24 cellular contexts compared by ENCODE assay signal in the genomic region with DNA sequence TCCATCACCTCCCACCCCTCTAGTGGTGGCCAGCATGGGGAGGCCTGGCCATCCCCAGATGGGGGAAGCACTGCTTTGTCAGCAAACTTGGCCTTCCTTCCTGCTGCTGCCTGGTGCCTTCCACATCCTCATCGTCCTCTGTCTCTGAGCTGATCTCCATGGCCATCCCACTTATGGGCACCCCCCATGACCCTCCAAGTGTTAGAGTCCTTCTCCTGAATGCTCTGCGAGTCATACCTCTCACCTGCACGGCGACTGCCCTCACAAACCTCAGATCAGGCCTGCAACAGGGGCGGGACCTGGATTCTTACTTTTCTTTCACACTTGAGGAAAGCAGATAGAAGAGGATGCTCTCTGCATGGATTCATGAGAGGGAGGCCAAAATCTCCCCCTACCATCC. TPM values are rescaled to one million over a fixed set of nuclear protein-coding genes. Genes with fewer than 3 reads are reported as not detected.
"Had no signal": no experiment of that assay in that cellular context is flagged by ENCODE, and none has a peak within 500 bp of the region (broad histone marks: within the 10 kb centered on the region; RNA-seq: fewer than 3 reads in every experiment).

No MANE protein-coding gene starts in this region.

- H3K9me3 Mint-ChIP-seq: activated CD4-positive, alpha-beta memory T cell treated with anti-CD3 and anti-CD28 coated beads for 36 hours; activated naive CD8-positive, alpha-beta T cell treated with anti-CD3 and anti-CD28 coated beads for 36 hours; activated T-helper 1 cell treated with anti-CD3 and anti-CD28 coated beads, Interleukin-12 subunit alpha, Interleukin-12 subunit beta, Interleukin-2, Interleukin-4 antibody, amounts not matched to agents 30 ng/mL and 10 ng/mL and 1 ng/mL, durations not matched to agents 14 hours and 24 hours and 36 hours; dendritic cell treated with granulocyte-macrophage colony-stimulating factor and Interleukin-4, amounts not matched to agents 40 ng/mL and 50 ng/mL, for 4 days; natural killer cell; stimulated activated naive CD8-positive, alpha-beta T cell treated with anti-CD3 and anti-CD28 coated beads, Interleukin-15, Interleukin-2, amounts not matched to agents 100 ng/mL and 50 ng/mL, for 24 hours; T-helper 2 cell treated with Interferon-gamma antibody and Interleukin-4, amounts not matched to agents 5 μg/mL and 100 μg/mL, for 36 hours; WTC11 had no signal

- H3K79me2 ChIP-seq: parathyroid adenoma had no signal

- DNase-seq: activated CD4-positive, alpha-beta memory T cell treated with anti-CD3 and anti-CD28 coated beads for 36 hours; activated CD4-positive, alpha-beta T cell treated with anti-CD3 and anti-CD28 coated beads for 4 hours; activated gamma-delta T cell treated with Interleukin-2 at 50 U/mL for 16 hours; activated naive CD8-positive, alpha-beta T cell treated with anti-CD3 and anti-CD28 coated beads for 36 hours; activated T-cell treated with anti-CD3 and anti-CD28 coated beads for 4 hours; amygdala; effector CD8-positive, alpha-beta T cell; heart right ventricle; natural killer cell; spleen; trophoblast cell had no signal

- H3K4me3 ChIP-seq: cardiac muscle cell, heart right ventricle, spleen, suprapubic skin, vagina had no signal

- H3K4me3 Mint-ChIP-seq: activated CD4-positive, alpha-beta memory T cell treated with anti-CD3 and anti-CD28 coated beads for 36 hours; activated naive CD8-positive, alpha-beta T cell treated with anti-CD3 and anti-CD28 coated beads for 36 hours; activated T-helper 1 cell treated with anti-CD3 and anti-CD28 coated beads, Interleukin-12 subunit alpha, Interleukin-12 subunit beta, Interleukin-2, Interleukin-4 antibody, amounts not matched to agents 30 ng/mL and 10 ng/mL and 1 ng/mL, durations not matched to agents 14 hours and 24 hours and 36 hours; dendritic cell treated with granulocyte-macrophage colony-stimulating factor and Interleukin-4, amounts not matched to agents 40 ng/mL and 50 ng/mL, for 4 days; natural killer cell; stimulated activated naive CD8-positive, alpha-beta T cell treated with anti-CD3 and anti-CD28 coated beads, Interleukin-15, Interleukin-2, amounts not matched to agents 100 ng/mL and 50 ng/mL, for 24 hours; T-helper 2 cell treated with Interferon-gamma antibody and Interleukin-4, amounts not matched to agents 5 μg/mL and 100 μg/mL, for 36 hours; WTC11 had no signal

- H3K36me3 ChIP-seq: cardiac muscle cell, heart right ventricle, suprapubic skin, vagina had no signal

- H3K27me3 ChIP-seq: cardiac muscle cell, spleen, suprapubic skin, vagina had no signal

- H3K9me3 ChIP-seq: heart right ventricle, spleen, suprapubic skin, vagina had no signal

- H3K27ac ChIP-seq: cardiac muscle cell, heart right ventricle, parathyroid adenoma, suprapubic skin, vagina had no signal

- H3K4me1 Mint-ChIP-seq: activated naive CD8-positive, alpha-beta T cell treated with anti-CD3 and anti-CD28 coated beads for 36 hours; natural killer cell; WTC11 had no signal

- ATAC-seq: esophagus mucosa, heart right ventricle, natural killer cell, WTC11 had no signal

- H3K9ac ChIP-seq: parathyroid adenoma had no signal

- H3K36me3 Mint-ChIP-seq: activated CD4-positive, alpha-beta memory T cell treated with anti-CD3 and anti-CD28 coated beads for 36 hours; activated naive CD8-positive, alpha-beta T cell treated with anti-CD3 and anti-CD28 coated beads for 36 hours; natural killer cell; WTC11 had no signal

- H3K27me3 Mint-ChIP-seq: activated CD4-positive, alpha-beta memory T cell treated with anti-CD3 and anti-CD28 coated beads for 36 hours; activated naive CD8-positive, alpha-beta T cell treated with anti-CD3 and anti-CD28 coated beads for 36 hours had no signal

- H3K27ac Mint-ChIP-seq: activated CD4-positive, alpha-beta memory T cell treated with anti-CD3 and anti-CD28 coated beads for 36 hours; activated naive CD8-positive, alpha-beta T cell treated with anti-CD3 and anti-CD28 coated beads for 36 hours; activated T-helper 1 cell treated with anti-CD3 and anti-CD28 coated beads, Interleukin-12 subunit alpha, Interleukin-12 subunit beta, Interleukin-2, Interleukin-4 antibody, amounts not matched to agents 30 ng/mL and 10 ng/mL and 1 ng/mL, durations not matched to agents 14 hours and 24 hours and 36 hours; dendritic cell treated with granulocyte-macrophage colony-stimulating factor and Interleukin-4, amounts not matched to agents 40 ng/mL and 50 ng/mL, for 4 days; natural killer cell; stimulated activated naive CD8-positive, alpha-beta T cell treated with anti-CD3 and anti-CD28 coated beads, Interleukin-15, Interleukin-2, amounts not matched to agents 100 ng/mL and 50 ng/mL, for 24 hours; T-helper 2 cell treated with Interferon-gamma antibody and Interleukin-4, amounts not matched to agents 5 μg/mL and 100 μg/mL, for 36 hours; WTC11 had no signal

RNA-seq across cellular contexts. Expression of a gene that starts 24.0 kb away (rescaled TPM):
- total RNA-seq: cardiac muscle cell, chondrocyte, renal cortical epithelial cell, suprapubic skin, vagina had no signal
- polyA plus RNA-seq: cardiac muscle cell had no signal

RNA-seq across cellular contexts. Expression of a gene that starts 56.8 kb away (rescaled TPM):
- total RNA-seq: activated CD4-positive, alpha-beta memory T cell treated with anti-CD3 and anti-CD28 coated beads for 36 hours; activated naive CD8-positive, alpha-beta T cell treated with anti-CD3 and anti-CD28 coated beads for 36 hours; chondrocyte; lower leg skin; natural killer cell; renal cortical epithelial cell had no signal
